ENCODE assay signal across 8 cellular contexts in the genomic region with DNA sequence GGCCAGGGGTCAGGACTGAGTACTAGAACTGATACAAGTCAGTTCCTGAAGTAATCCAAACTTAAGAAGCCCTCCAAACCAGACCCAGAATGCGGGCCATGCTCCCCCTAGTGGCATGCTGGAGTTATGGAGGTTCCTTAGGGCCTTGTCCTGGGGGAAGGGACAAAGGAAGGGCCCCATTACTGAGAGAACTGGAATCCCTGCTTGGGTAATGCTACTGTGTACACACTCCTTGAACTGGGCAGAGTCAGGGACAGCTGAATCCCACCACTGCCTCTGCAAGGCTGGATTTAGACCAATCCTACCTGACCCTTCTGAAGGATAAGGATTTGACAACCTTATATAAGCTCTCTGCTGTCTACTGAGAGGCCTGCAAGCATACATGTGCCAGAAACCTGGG.
DNase-seq lines count a peak whose midpoint lies in the region; TF ChIP-seq lines count a peak whose summit lies in the region.

No MANE protein-coding gene starts in this region.

- peaks cover 5% of the 10 kb centered on the region for H3K27me3 Mint-ChIP-seq in HFFc6 (ENCODE audit: insufficient read depth)

- peak; percentile 97 for TF ChIP-seq CTCF in HFFc6 (IDR thresholded peaks at IDR 0.05)

- H3K36me3 Mint-ChIP-seq in HFFc6 (ENCODE audit: low read depth): no peaks in the 10 kb centered on the region

- H3K9me3 Mint-ChIP-seq in HFFc6: no peaks in the 10 kb centered on the region

- in situ Hi-C loops in G401 (cut with HindIII; ENCODE audit: low sequenced_read_pairs): no loop called here

- H3K27ac Mint-ChIP-seq in HFFc6: no peak overlapping the region

- H3K27ac ChIP-seq in caudate nucleus (ENCODE audit: low read depth, low read length): no peak overlapping the region

- H3K4me3 Mint-ChIP-seq in HFFc6: no peak overlapping the region

- no peaks in the 10 kb centered on the region; the same call in none of the 2 replicates for H3K4me1 Mint-ChIP-seq in HFFc6 (ENCODE audit: low read depth)

- DNase-seq in G401 (ENCODE audit: low spot score): peak; percentile 84
- DNase-seq in HFFc6: peak; percentile 78
- DNase-seq in NCI-H1694 treated with DMSO at 0.1 percent for 48 hours (lab: John Stamatoyannopoulos, UW): peak; percentile 50
- DNase-seq in UCSD-AML1 (lab: John Stamatoyannopoulos, UW; ENCODE audit: unreplicated experiment): peak; percentile 71
- peak in 49 of 61 donors; percentile 7 to 78 (median 42) for DNase-seq in caudate nucleus (lab: John Stamatoyannopoulos, UW)
- peak; percentile 93 for DNase-seq in left kidney (ENCODE audit: low read depth, low spot score)
- DNase-seq in stimulated activated CD4-positive, alpha-beta T cell treated with anti-CD3 and anti-CD28 coated beads, Interleukin-1b, Interleukin-23, amount 100 ng/mL, for 48 hours: peak; percentile 67
- DNase-seq in mesenteric fat pad (ENCODE audit: low spot score): no peak
